Comparison of ENCODE assay signal across 8 cellular contexts in the genomic region with DNA sequence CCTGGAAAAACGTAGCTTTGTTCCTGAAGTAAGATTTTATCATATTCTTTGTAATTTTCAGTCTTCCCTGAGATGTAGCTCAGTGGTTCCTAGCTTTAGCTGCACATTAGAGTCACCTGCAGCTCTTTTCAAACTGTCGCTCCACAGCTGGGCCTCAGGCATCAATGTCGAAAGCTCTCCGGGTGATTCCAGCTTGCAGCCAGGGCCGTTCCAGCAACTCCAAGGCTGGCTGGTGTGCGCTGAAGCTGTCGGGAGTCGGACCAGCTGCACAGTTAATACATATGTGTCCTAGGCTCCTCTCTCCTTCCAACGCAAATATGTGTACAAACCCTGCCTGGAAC. TPM values are rescaled to one million over a fixed set of nuclear protein-coding genes. Genes with fewer than 3 reads are reported as not detected.
DNase-seq lines count a peak whose midpoint lies in the region; ATAC-seq and TF ChIP-seq lines count a peak whose summit lies in the region.

No MANE protein-coding gene starts in this region.

- intact Hi-C loops in PC-9 (cut with micrococcal nuclease; ENCODE audit: unreplicated experiment), result loop anchor here (2.0 kb wide), 1 partner anchor 44 kb away; the partner anchor contains the start of gene MRPS5

- peaks cover 20% of the 10 kb centered on the region for H3K79me2 ChIP-seq in PC-9 (ENCODE audit: low read depth)

- H3K4me1 ChIP-seq in BLaER1 treated with 17β-estradiol and CSF1 and Interleukin-3, amounts not matched to agents 10 nM and 100 nM, result peaks cover 19 to 28% (median 26%) of the 10 kb centered on the region in 10 experiments
- peaks cover 17% of the 10 kb centered on the region for H3K4me1 ChIP-seq in PC-9 (replicated peaks; ENCODE audit: insufficient read depth)

- H4K20me1 ChIP-seq in BLaER1 treated with 17β-estradiol and CSF1 and Interleukin-3, amounts not matched to agents 10 nM and 100 nM, result no peaks in the 10 kb centered on the region
- H4K20me1 ChIP-seq in PC-9 (ENCODE audit: insufficient read depth), result no peaks in the 10 kb centered on the region

- H3K9me3 ChIP-seq in BLaER1 treated with 17β-estradiol and CSF1 and Interleukin-3, amounts not matched to agents 10 nM and 100 nM (replicated peaks in 1 of 11), result no peaks in the 10 kb centered on the region
- H3K9me3 ChIP-seq in PC-9 (ENCODE audit: insufficient read depth, low read depth), result no peaks in the 10 kb centered on the region

- ATAC-seq in GM21619 (IDR thresholded peaks at IDR 0.05; ENCODE audit: unreplicated experiment), result peak; percentile 7
- ATAC-seq in esophagus mucosa, result peak; percentile 30

- peak overlapping the region; percentile 87 to 99 (median 93) for H3K27ac ChIP-seq in BLaER1 treated with 17β-estradiol and CSF1 and Interleukin-3, amounts not matched to agents 10 nM and 100 nM
- peak overlapping the region; percentile 55 for H3K27ac ChIP-seq in PC-9

- POLR2A ChIA-PET in PC-9 (lab: Charles Lee; ENCODE audit: unreplicated experiment), result interaction anchor here (0.6 to 0.7 kb wide), 5 partner anchors 21 to 1818 kb away, joined by 3 to 6 read pairs (median 4); no protein-coding TSS in a partner anchor

- H3F3A ChIP-seq in PC-9 (ENCODE audit: insufficient read depth, low read depth), result peaks cover 15% of the 10 kb centered on the region; the same call in 1 of the 2 replicates

- H3K27me3 ChIP-seq in BLaER1 treated with 17β-estradiol and CSF1 and Interleukin-3, amounts not matched to agents 10 nM and 100 nM, result no peaks in the 10 kb centered on the region
- no peaks in the 10 kb centered on the region for H3K27me3 ChIP-seq in PC-9 (ENCODE audit: insufficient read depth, low read depth)

- DNase-seq in PC-9 (no peak), retinal pigment epithelial cell (ENCODE audit: low read depth) (no peak), AG08396 (ENCODE audit: low spot score) (no peak), SW480 (ENCODE audit: low spot score) (no peak), GM03348 (ENCODE audit: low spot score) (no peak)

- H3K9me2 ChIP-seq in PC-9 (ENCODE audit: insufficient read depth), result no peaks in the 10 kb centered on the region

- H3K36me3 ChIP-seq in BLaER1 treated with 17β-estradiol and CSF1 and Interleukin-3, amounts not matched to agents 10 nM and 100 nM, result 0 out of 22 replicates have a peak, but pooled peaks cover 0 to 3% (median 0%) of the 10 kb centered on the region in 11 experiments
- H3K36me3 ChIP-seq in PC-9 (ENCODE audit: low read depth), result no peaks in the 10 kb centered on the region

- BruUV-seq in PC-9 (replicated peaks; lab: Mats Ljungman, UMichigan), result TSS peak; percentile 94

- peak overlapping the region; percentile 90 for H2AFZ ChIP-seq in PC-9

- H3K4me3 ChIP-seq in BLaER1 treated with 17β-estradiol and CSF1 and Interleukin-3, amounts not matched to agents 10 nM and 100 nM, result peak overlapping the region; percentile 71 to 92 (median 83)
- H3K4me3 ChIP-seq in PC-9 (peak overlapping the region; percentile 65), retinal pigment epithelial cell (ENCODE audit: low read length) (peak overlapping the region; percentile 97)

- peak overlapping the region; percentile 84 to 97 (median 91) for H3K9ac ChIP-seq in BLaER1 treated with 17β-estradiol and CSF1 and Interleukin-3, amounts not matched to agents 10 nM and 100 nM

- CTCF ChIA-PET in PC-9 (lab: Charles Lee), result interaction anchor here (0.6 kb wide), 1 partner anchor 184 kb away, joined by 6 read pairs; no protein-coding TSS in a partner anchor

- peak overlapping the region; percentile 86 to 96 (median 91) for H3K4me2 ChIP-seq in BLaER1 treated with 17β-estradiol and CSF1 and Interleukin-3, amounts not matched to agents 10 nM and 100 nM
- H3K4me2 ChIP-seq in PC-9, result peak overlapping the region; percentile 85

- TF ChIP-seq CTCF in PC-9 (conservative IDR thresholded peaks at IDR 0.05), result no peak
- no peak for TF ChIP-seq CTCF in retinal pigment epithelial cell (conservative IDR thresholded peaks at IDR 0.05; ENCODE audit: low read depth, low read length)

RNA-seq across cellular contexts. Expression of gene ZNF2, which starts 0.6 kb away (rescaled TPM):
- total RNA-seq in PC-9 (2021) (2.9 and 4.9 TPM in 2 replicates), esophagus mucosa (1.6 TPM)

RNA-seq across cellular contexts. Expression of gene ZNF514, which starts 5.4 kb away (rescaled TPM):
- total RNA-seq in PC-9 (2021) (21.7 and 27.8 TPM in 2 replicates), esophagus mucosa (7.4 TPM)

RNA-seq across cellular contexts. Expression of gene ZNF892, which starts 42.3 kb away (rescaled TPM):
- total RNA-seq in PC-9 (2021), result 2.8 and 3.1 TPM in 2 replicates
- total RNA-seq in esophagus mucosa, result 1.3 TPM

RNA-seq across cellular contexts. Expression of gene MRPS5, which starts 43.4 kb away (rescaled TPM):
- 69.0 and 69.4 TPM in 2 replicates for total RNA-seq in PC-9 (2021)
- 39.5 TPM for total RNA-seq in esophagus mucosa
